Comparison of ENCODE assay signal across 9 cellular contexts in the genomic region with DNA sequence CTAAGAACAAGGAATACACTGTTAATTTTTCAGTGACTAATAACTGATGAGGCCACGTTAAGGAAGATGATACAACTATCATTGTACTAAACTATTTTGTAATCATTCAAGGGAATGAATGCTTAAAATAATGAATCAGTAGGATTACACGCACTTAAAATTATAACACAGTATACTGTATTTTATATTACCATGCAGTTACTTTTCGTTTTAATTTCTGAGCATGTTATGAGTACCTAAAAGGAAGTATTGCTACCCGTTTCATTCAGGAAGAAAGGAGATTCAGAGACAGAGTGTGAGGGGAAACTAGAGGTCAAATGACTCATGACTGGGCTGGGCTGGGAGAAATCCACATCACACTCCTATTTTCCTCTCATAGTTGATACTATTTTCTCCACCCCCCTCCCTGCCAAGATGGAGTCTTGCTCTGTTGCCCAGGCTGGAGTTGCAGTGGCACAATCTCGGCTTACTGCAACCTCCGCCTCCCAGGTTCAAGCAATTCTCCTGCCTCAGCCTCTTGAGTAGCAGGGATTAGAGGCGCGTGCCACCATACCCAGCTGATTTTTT.
DNase-seq lines count a peak whose midpoint lies in the region; ATAC-seq and TF ChIP-seq lines count a peak whose summit lies in the region.
"Had no signal": no experiment of that assay in that cellular context is flagged by ENCODE, and none has a peak within 500 bp of the region (broad histone marks: within the 10 kb centered on the region; RNA-seq: fewer than 3 reads in every experiment).

No MANE protein-coding gene starts in this region.

- H3K36me3 Mint-ChIP-seq in brain (no peaks in the 10 kb centered on the region), mesothelial cell of epicardium (no peaks in the 10 kb centered on the region)

- no peaks in the 10 kb centered on the region for H3K27me3 Mint-ChIP-seq in brain
- H3K27me3 Mint-ChIP-seq in mesothelial cell of epicardium (ENCODE audit: low read depth): no peaks in the 10 kb centered on the region

- H3K4me1 Mint-ChIP-seq in brain (peaks cover 73% of the 10 kb centered on the region), mesothelial cell of epicardium (peaks cover 62% of the 10 kb centered on the region)

- H3K27ac Mint-ChIP-seq in brain (peak overlapping the region in 4 of 5 experiments; percentile 41 to 91 (median 66)), mesothelial cell of epicardium (peak overlapping the region; percentile 95)

- peak; percentile 58 for DNase-seq in GM04504 (ENCODE audit: low read depth)
- peak; percentile 92 for DNase-seq in M059J (ENCODE audit: low read depth)
- DNase-seq in mesothelial cell of epicardium (ENCODE audit: low spot score in 2 of 2, unreplicated experiment in 2 of 2): no peak
- no peak for DNase-seq in stimulated activated CD4-positive, alpha-beta T cell treated with anti-CD3 and anti-CD28 coated beads, Interleukin-2, amount 100 ng/mL, for 48 hours

- no peak for TF ChIP-seq CTCF in brain (conservative IDR thresholded peaks at IDR 0.05)
- TF ChIP-seq CTCF in mesothelial cell of epicardium (IDR thresholded peaks at IDR 0.05; ENCODE audit: unreplicated experiment): no peak

- ATAC-seq in HG03139 (IDR thresholded peaks at IDR 0.05; ENCODE audit: unreplicated experiment): no peak
- no peak for ATAC-seq in HG02623 (IDR thresholded peaks at IDR 0.05; ENCODE audit: unreplicated experiment)
- no peak for ATAC-seq in GM21423 (IDR thresholded peaks at IDR 0.05; ENCODE audit: unreplicated experiment)
- ATAC-seq: sciatic nerve had no signal

- H3K4me3 Mint-ChIP-seq in brain (no peak overlapping the region), mesothelial cell of epicardium (no peak overlapping the region)

- peaks cover 0 to 4% (median 0%) of the 10 kb centered on the region in 5 experiments for H3K9me3 Mint-ChIP-seq in brain
- no peaks in the 10 kb centered on the region for H3K9me3 Mint-ChIP-seq in mesothelial cell of epicardium

Comparison
In these comparisons a context has a peak if more than half of its experiments do, and no peak if none do; other contexts are left out.
1. DNase-seq: peak in GM04504 (single experiment) and M059J (single experiment); none in mesothelial cell of epicardium (0 of 2) and stimulated activated CD4-positive, alpha-beta T cell treated with anti-CD3 and anti-CD28 coated beads, Interleukin-2, amount 100 ng/mL, for 48 hours (0 of 2).